In genomic region chrX:40736170-40736505, GRCh38 we compare ENCODE assay signal across 8 cellular contexts. TPM values are rescaled to one million over a fixed set of nuclear protein-coding genes. Genes with fewer than 3 reads are reported as not detected.
A peak's percentile ranks its signal among the peaks of the same experiment; 100 is the strongest.
DNase-seq lines count a peak whose midpoint lies in the region; ATAC-seq lines count a peak whose summit lies in the region.

No MANE protein-coding gene starts in this region.

- WGBS in iPS DF 6.9 (ENCODE audit: insufficient coverage, insufficient read length): no CpG with 5 or more reads among the region's 17 CpGs

- H3K27me3 ChIP-seq in iPS DF 6.9 (ENCODE audit: control insufficient read depth, insufficient read depth, low read length): no peaks in the 10 kb centered on the region

- H3K4me1 Mint-ChIP-seq in activated T-cell treated with anti-CD3 and anti-CD28 coated beads, Interleukin-2, amount 50 U/mL, for 72 hours (ENCODE audit: low read depth): peaks cover 49% of the 10 kb centered on the region
- peaks cover 26% of the 10 kb centered on the region for H3K4me1 Mint-ChIP-seq in activated T-helper 2 cell treated with anti-CD3 and anti-CD28 coated beads, Interferon-gamma antibody, Interleukin-2, Interleukin-4, amounts not matched to agents 10 μg/mL and 5 μg/mL and 100 μg/mL, durations not matched to agents 14 hours and 24 hours and 36 hours (ENCODE audit: low read depth)
- peaks cover 20% of the 10 kb centered on the region in 2 donors for H3K4me1 Mint-ChIP-seq in stimulated activated naive B cell treated with anti-CD40 and anti-IgM and Interleukin-4, amounts not matched to agents 10 μg/mL and 1 μg/mL and 100 μg/mL, for 72 hours

- DNase-seq in activated T-cell treated with anti-CD3 and anti-CD28 coated beads, Interleukin-2, amount 50 U/mL, for 72 hours: peak in 1 of 2 donors; percentile 7
- DNase-seq in activated T-cell treated with anti-CD3 and anti-CD28 coated beads for 4 hours (no peak), iPS DF 6.9 (ENCODE audit: low read depth, low spot score) (no peak), COR-L47 (lab: John Stamatoyannopoulos, UW) (no peak)
- no peak for DNase-seq in activated T-helper 2 cell treated with anti-CD3 and anti-CD28 coated beads, Interferon-gamma antibody, Interleukin-2, Interleukin-4, amounts not matched to agents 10 μg/mL and 5 μg/mL and 100 μg/mL, durations not matched to agents 14 hours and 24 hours and 36 hours (ENCODE audit: low spot score)
- no peak for DNase-seq in stimulated activated naive B cell treated with anti-CD40 and anti-IgM and Interleukin-4, amounts not matched to agents 10 μg/mL and 1 μg/mL and 100 μg/mL, for 72 hours

- peak overlapping the region; percentile 98 for H3K27ac Mint-ChIP-seq in activated T-cell treated with anti-CD3 and anti-CD28 coated beads, Interleukin-2, amount 50 U/mL, for 72 hours
- peak overlapping the region; percentile 91 for H3K27ac Mint-ChIP-seq in activated T-helper 2 cell treated with anti-CD3 and anti-CD28 coated beads, Interferon-gamma antibody, Interleukin-2, Interleukin-4, amounts not matched to agents 10 μg/mL and 5 μg/mL and 100 μg/mL, durations not matched to agents 14 hours and 24 hours and 36 hours
- H3K27ac Mint-ChIP-seq in stimulated activated naive B cell treated with anti-CD40 and anti-IgM and Interleukin-4, amounts not matched to agents 10 μg/mL and 1 μg/mL and 100 μg/mL, for 72 hours: peak overlapping the region; percentile 98

- peak in 1 of 2 donors; percentile 3 for ATAC-seq in activated T-cell treated with anti-CD3 and anti-CD28 coated beads, Interleukin-2, amount 50 U/mL, for 72 hours (replicated peaks in 1 of 2)
- ATAC-seq in stimulated activated naive B cell treated with anti-CD40 and anti-IgM and Interleukin-4, amounts not matched to agents 10 μg/mL and 1 μg/mL and 100 μg/mL, for 72 hours (replicated peaks): peak in 1 of 2 donors; percentile 9
- ATAC-seq in GM18519 (IDR thresholded peaks at IDR 0.05; ENCODE audit: low FRiP score, unreplicated experiment): no peak
- no peak for ATAC-seq in GM21825 (IDR thresholded peaks at IDR 0.05; ENCODE audit: unreplicated experiment)

- no peaks in the 10 kb centered on the region for H3K4me1 ChIP-seq in iPS DF 6.9 (ENCODE audit: control insufficient read depth, insufficient read depth, low read length)

- H3K36me3 ChIP-seq in iPS DF 6.9 (ENCODE audit: control insufficient read depth, insufficient read depth, low read length): no peaks in the 10 kb centered on the region

- intact Hi-C loops in activated T-helper 2 cell treated with anti-CD3 and anti-CD28 coated beads, Interferon-gamma antibody, Interleukin-2, Interleukin-4, amounts not matched to agents 10 μg/mL and 5 μg/mL and 100 μg/mL, durations not matched to agents 14 hours and 24 hours and 36 hours (cut with micrococcal nuclease): loop anchor here (5.0 to 10.0 kb wide), 3 partner anchors 54 to 599 kb away; partner anchors contain the start of gene DDX3X

- peaks cover 1 to 2% of the 10 kb centered on the region in 2 donors for H3K36me3 Mint-ChIP-seq in activated T-cell treated with anti-CD3 and anti-CD28 coated beads, Interleukin-2, amount 50 U/mL, for 72 hours (ENCODE audit: insufficient read depth in 2 of 2)
- H3K36me3 Mint-ChIP-seq in activated T-helper 2 cell treated with anti-CD3 and anti-CD28 coated beads, Interferon-gamma antibody, Interleukin-2, Interleukin-4, amounts not matched to agents 10 μg/mL and 5 μg/mL and 100 μg/mL, durations not matched to agents 14 hours and 24 hours and 36 hours (ENCODE audit: low read depth): peaks cover 15% of the 10 kb centered on the region
- H3K36me3 Mint-ChIP-seq in stimulated activated naive B cell treated with anti-CD40 and anti-IgM and Interleukin-4, amounts not matched to agents 10 μg/mL and 1 μg/mL and 100 μg/mL, for 72 hours: peaks cover 5 to 15% of the 10 kb centered on the region in 2 donors

- H3K4me3 ChIP-seq in iPS DF 6.9 (ENCODE audit: low read length): peak overlapping the region; percentile 94; the same call in 1 of the 2 replicates

- no peaks in the 10 kb centered on the region for H3K9me3 Mint-ChIP-seq in activated T-cell treated with anti-CD3 and anti-CD28 coated beads, Interleukin-2, amount 50 U/mL, for 72 hours
- H3K9me3 Mint-ChIP-seq in activated T-helper 2 cell treated with anti-CD3 and anti-CD28 coated beads, Interferon-gamma antibody, Interleukin-2, Interleukin-4, amounts not matched to agents 10 μg/mL and 5 μg/mL and 100 μg/mL, durations not matched to agents 14 hours and 24 hours and 36 hours: no peaks in the 10 kb centered on the region
- no peaks in the 10 kb centered on the region for H3K9me3 Mint-ChIP-seq in stimulated activated naive B cell treated with anti-CD40 and anti-IgM and Interleukin-4, amounts not matched to agents 10 μg/mL and 1 μg/mL and 100 μg/mL, for 72 hours

- no peak overlapping the region for H3K27ac ChIP-seq in iPS DF 6.9 (ENCODE audit: low read length)

- H3K9me3 ChIP-seq in iPS DF 6.9 (ENCODE audit: control insufficient read depth, insufficient read depth, low read length): no peaks in the 10 kb centered on the region

- H3K27me3 Mint-ChIP-seq in activated T-cell treated with anti-CD3 and anti-CD28 coated beads, Interleukin-2, amount 50 U/mL, for 72 hours (ENCODE audit: low read depth): peaks cover 14% of the 10 kb centered on the region
- no peaks in the 10 kb centered on the region for H3K27me3 Mint-ChIP-seq in activated T-helper 2 cell treated with anti-CD3 and anti-CD28 coated beads, Interferon-gamma antibody, Interleukin-2, Interleukin-4, amounts not matched to agents 10 μg/mL and 5 μg/mL and 100 μg/mL, durations not matched to agents 14 hours and 24 hours and 36 hours (ENCODE audit: low read depth)
- H3K27me3 Mint-ChIP-seq in stimulated activated naive B cell treated with anti-CD40 and anti-IgM and Interleukin-4, amounts not matched to agents 10 μg/mL and 1 μg/mL and 100 μg/mL, for 72 hours: peaks cover 0 to 4% of the 10 kb centered on the region in 2 donors

- H3K4me3 Mint-ChIP-seq in activated T-cell treated with anti-CD3 and anti-CD28 coated beads, Interleukin-2, amount 50 U/mL, for 72 hours: peak overlapping the region; percentile 89 to 97
- peak overlapping the region; percentile 82 for H3K4me3 Mint-ChIP-seq in activated T-helper 2 cell treated with anti-CD3 and anti-CD28 coated beads, Interferon-gamma antibody, Interleukin-2, Interleukin-4, amounts not matched to agents 10 μg/mL and 5 μg/mL and 100 μg/mL, durations not matched to agents 14 hours and 24 hours and 36 hours (ENCODE audit: low read depth)
- peak overlapping the region; percentile 94 for H3K4me3 Mint-ChIP-seq in stimulated activated naive B cell treated with anti-CD40 and anti-IgM and Interleukin-4, amounts not matched to agents 10 μg/mL and 1 μg/mL and 100 μg/mL, for 72 hours

RNA-seq across cellular contexts. Expression of gene MED14, which starts 0.8 kb away (rescaled TPM):
- total RNA-seq in activated T-cell treated with anti-CD3 and anti-CD28 coated beads, Interleukin-2, amount 50 U/mL, for 72 hours: 10 to 100 TPM; 47.1 to 54.9 TPM
- 37.8 and 44.7 TPM in 2 replicates for total RNA-seq in activated T-helper 2 cell treated with anti-CD3 and anti-CD28 coated beads, Interferon-gamma antibody, Interleukin-2, Interleukin-4, amounts not matched to agents 10 μg/mL and 5 μg/mL and 100 μg/mL, durations not matched to agents 14 hours and 24 hours and 36 hours
